Comparison of ENCODE assay signal across 2 cellular contexts in the genomic region with DNA sequence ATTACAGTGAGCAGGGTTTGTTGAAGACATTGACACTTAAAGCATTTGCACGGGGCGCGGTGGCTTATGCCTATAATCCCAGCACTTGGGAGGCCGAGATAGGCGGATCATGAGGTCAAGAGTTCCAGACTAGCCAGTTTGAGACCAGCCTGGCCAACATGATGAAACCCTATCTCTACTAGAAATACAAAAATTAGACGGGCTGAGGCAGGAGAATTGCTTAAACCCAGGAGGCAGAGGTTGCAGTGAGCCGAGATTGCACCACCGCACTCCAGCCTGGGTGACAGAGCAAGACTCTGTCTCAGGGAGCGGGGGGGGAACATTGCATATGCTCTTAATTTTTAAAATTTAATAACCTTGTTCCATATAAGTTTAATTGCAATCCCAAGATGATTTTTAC.
TF ChIP-seq lines count a peak whose summit lies in the region.

No MANE protein-coding gene starts in this region.

TF ChIP-seq in GM12878, 131 proteins besides CTCF, POLR2A, EP300 and RAD21:
- TF ChIP-seq POLR2AphosphoS5 (IDR thresholded peaks at IDR 0.05; ENCODE audit: low read length) (peak; percentile 34; the same call in 1 of the 2 replicates), RBBP5 (conservative IDR thresholded peaks at IDR 0.05) (no peak), YBX1 (IDR thresholded peaks at IDR 0.05) (no peak)
- TF ChIP-seq, protein P1, sequence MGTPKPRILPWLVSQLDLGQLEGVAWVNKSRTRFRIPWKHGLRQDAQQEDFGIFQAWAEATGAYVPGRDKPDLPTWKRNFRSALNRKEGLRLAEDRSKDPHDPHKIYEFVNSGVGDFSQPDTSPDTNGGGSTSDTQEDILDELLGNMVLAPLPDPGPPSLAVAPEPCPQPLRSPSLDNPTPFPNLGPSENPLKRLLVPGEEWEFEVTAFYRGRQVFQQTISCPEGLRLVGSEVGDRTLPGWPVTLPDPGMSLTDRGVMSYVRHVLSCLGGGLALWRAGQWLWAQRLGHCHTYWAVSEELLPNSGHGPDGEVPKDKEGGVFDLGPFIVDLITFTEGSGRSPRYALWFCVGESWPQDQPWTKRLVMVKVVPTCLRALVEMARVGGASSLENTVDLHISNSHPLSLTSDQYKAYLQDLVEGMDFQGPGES (IDR thresholded peaks at IDR 0.05), result no peak

TF ChIP-seq in HepG2, 621 proteins besides CTCF, POLR2A, EP300 and RAD21:
- TF ChIP-seq, protein P2, sequence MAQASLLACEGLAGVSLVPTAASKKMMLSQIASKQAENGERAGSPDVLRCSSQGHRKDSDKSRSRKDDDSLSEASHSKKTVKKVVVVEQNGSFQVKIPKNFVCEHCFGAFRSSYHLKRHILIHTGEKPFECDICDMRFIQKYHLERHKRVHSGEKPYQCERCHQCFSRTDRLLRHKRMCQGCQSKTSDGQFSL (CRISPR knock-in tag; IDR thresholded peaks at IDR 0.05), result no peak
- TF ChIP-seq KLF9 (CRISPR knock-in tag; IDR thresholded peaks at IDR 0.05; ENCODE audit: low read depth) (no peak), CEBPB (IDR thresholded peaks at IDR 0.05; ENCODE audit: borderline replicate concordance, low read depth, low read length) (peak; percentile 48; the same call in 1 of the 2 replicates), GATAD2A (CRISPR knock-in tag; IDR thresholded peaks at IDR 0.05) (0 out of 2 replicates have a peak, but pooled peaks have one; percentile 12), TP53 (CRISPR knock-in tag; conservative IDR thresholded peaks at IDR 0.05) (no peak), CEBPG (CRISPR knock-in tag; IDR thresholded peaks at IDR 0.05) (0 out of 2 replicates have a peak, but pooled peaks have one; percentile 42)
- TF ChIP-seq, protein P3, sequence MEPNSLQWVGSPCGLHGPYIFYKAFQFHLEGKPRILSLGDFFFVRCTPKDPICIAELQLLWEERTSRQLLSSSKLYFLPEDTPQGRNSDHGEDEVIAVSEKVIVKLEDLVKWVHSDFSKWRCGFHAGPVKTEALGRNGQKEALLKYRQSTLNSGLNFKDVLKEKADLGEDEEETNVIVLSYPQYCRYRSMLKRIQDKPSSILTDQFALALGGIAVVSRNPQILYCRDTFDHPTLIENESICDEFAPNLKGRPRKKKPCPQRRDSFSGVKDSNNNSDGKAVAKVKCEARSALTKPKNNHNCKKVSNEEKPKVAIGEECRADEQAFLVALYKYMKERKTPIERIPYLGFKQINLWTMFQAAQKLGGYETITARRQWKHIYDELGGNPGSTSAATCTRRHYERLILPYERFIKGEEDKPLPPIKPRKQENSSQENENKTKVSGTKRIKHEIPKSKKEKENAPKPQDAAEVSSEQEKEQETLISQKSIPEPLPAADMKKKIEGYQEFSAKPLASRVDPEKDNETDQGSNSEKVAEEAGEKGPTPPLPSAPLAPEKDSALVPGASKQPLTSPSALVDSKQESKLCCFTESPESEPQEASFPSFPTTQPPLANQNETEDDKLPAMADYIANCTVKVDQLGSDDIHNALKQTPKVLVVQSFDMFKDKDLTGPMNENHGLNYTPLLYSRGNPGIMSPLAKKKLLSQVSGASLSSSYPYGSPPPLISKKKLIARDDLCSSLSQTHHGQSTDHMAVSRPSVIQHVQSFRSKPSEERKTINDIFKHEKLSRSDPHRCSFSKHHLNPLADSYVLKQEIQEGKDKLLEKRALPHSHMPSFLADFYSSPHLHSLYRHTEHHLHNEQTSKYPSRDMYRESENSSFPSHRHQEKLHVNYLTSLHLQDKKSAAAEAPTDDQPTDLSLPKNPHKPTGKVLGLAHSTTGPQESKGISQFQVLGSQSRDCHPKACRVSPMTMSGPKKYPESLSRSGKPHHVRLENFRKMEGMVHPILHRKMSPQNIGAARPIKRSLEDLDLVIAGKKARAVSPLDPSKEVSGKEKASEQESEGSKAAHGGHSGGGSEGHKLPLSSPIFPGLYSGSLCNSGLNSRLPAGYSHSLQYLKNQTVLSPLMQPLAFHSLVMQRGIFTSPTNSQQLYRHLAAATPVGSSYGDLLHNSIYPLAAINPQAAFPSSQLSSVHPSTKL (CRISPR knock-in tag; IDR thresholded peaks at IDR 0.05), result 0 out of 2 replicates have a peak, but pooled peaks have one; percentile 20
- TF ChIP-seq, protein P4, sequence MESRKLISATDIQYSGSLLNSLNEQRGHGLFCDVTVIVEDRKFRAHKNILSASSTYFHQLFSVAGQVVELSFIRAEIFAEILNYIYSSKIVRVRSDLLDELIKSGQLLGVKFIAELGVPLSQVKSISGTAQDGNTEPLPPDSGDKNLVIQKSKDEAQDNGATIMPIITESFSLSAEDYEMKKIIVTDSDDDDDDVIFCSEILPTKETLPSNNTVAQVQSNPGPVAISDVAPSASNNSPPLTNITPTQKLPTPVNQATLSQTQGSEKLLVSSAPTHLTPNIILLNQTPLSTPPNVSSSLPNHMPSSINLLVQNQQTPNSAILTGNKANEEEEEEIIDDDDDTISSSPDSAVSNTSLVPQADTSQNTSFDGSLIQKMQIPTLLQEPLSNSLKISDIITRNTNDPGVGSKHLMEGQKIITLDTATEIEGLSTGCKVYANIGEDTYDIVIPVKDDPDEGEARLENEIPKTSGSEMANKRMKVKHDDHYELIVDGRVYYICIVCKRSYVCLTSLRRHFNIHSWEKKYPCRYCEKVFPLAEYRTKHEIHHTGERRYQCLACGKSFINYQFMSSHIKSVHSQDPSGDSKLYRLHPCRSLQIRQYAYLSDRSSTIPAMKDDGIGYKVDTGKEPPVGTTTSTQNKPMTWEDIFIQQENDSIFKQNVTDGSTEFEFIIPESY (CRISPR knock-in tag; IDR thresholded peaks at IDR 0.05), result peak; percentile 67; the same call in 1 of the 2 replicates
